In the genomic region with DNA sequence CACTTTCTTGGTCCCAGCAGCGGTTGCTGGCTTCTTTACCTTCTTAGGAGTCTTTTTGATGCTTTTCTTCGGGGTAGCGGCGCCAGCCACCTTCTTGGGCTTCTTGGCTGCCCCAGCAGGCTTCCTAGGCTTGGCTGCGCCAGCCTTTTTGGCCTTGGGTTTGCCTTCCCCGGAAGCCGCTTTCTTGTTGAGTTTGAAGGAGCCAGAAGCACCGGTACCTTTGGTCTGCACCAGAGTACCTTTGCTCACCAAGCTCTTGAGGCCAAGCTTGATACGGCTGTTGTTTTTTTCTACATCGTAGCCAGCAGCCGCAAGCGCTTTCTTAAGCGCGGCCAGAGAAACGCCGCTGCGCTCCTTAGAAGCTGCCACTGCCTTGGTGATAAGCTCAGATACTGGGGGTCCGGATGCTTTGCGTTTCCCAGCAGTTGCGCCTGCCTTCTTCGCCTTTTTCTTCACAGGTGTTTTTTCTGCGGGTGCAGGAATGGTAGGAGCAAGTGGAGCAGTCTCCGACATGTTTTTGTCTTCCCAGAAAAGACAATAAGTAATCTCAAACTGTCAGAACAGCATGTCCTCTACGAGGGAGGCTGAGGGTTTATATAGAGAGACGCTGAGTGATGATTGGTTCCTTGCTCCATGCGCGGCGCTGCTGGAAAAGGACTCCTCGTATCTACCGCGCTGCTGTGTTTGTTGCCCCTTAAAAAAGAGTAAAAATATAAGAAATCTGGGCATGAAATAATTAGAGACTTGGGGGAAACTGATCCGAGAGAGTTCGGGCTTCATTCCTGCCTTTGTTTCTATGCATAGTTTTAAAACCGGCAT, we compare ENCODE assay signal across 8 cellular contexts.
A peak's percentile ranks its signal among the peaks of the same experiment; 100 is the strongest.
DNase-seq lines count a peak whose midpoint lies in the region; ATAC-seq, FAIRE-seq and TF ChIP-seq lines count a peak whose summit lies in the region.

No MANE protein-coding gene starts in this region.

- ATAC-seq in GM21737 (IDR thresholded peaks at IDR 0.05; ENCODE audit: unreplicated experiment): peak; percentile 48

- DNase-seq in Karpas-422 (peak; percentile 87), brain microvascular endothelial cell (peak; percentile 75), iris pigment epithelial cell (ENCODE audit: low read depth) (peak; percentile 90), NCI-H2107 treated with DMSO at 0.1 percent for 48 hours (lab: John Stamatoyannopoulos, UW; ENCODE audit: unreplicated experiment) (no peak)
- peak; percentile 75 for DNase-seq in stimulated activated CD4-positive, alpha-beta T cell treated with anti-CD3 and anti-CD28 coated beads, Interleukin-15, amount 100 ng/mL, for 24 hours

- H3K27me3 ChIP-seq in Karpas-422 (ENCODE audit: low read length) (no peaks in the 10 kb centered on the region), brain microvascular endothelial cell (replicated peaks) (no peaks in the 10 kb centered on the region)

- no peaks in the 10 kb centered on the region for H3K27me3 Mint-ChIP-seq in T-helper 1 cell treated with Interleukin-12 subunit alpha and Interleukin-12 subunit beta and Interleukin-4 antibody, amounts not matched to agents 30 μg/mL and 1 μg/mL, for 36 hours (ENCODE audit: low read depth)

- FAIRE-seq in G401.6 (lab: Jason Lieb, UNC): peak; percentile 90

- in situ Hi-C loops in brain microvascular endothelial cell (cut with HindIII; ENCODE audit: low pct_ligation_motif_present, low sequenced_read_pairs): no loop called here

- peak overlapping the region; percentile 81 for H2AFZ ChIP-seq in Karpas-422 (ENCODE audit: low read length)

- H3K27ac Mint-ChIP-seq in T-helper 1 cell treated with Interleukin-12 subunit alpha and Interleukin-12 subunit beta and Interleukin-4 antibody, amounts not matched to agents 30 μg/mL and 1 μg/mL, for 36 hours: peak overlapping the region; percentile 99

- peaks cover 7% of the 10 kb centered on the region for H3K36me3 Mint-ChIP-seq in T-helper 1 cell treated with Interleukin-12 subunit alpha and Interleukin-12 subunit beta and Interleukin-4 antibody, amounts not matched to agents 30 μg/mL and 1 μg/mL, for 36 hours (ENCODE audit: low read depth)

- no peaks in the 10 kb centered on the region for H3K36me3 ChIP-seq in Karpas-422 (ENCODE audit: insufficient read depth, low read length)
- H3K36me3 ChIP-seq in brain microvascular endothelial cell (replicated peaks): no peaks in the 10 kb centered on the region

- peak overlapping the region; percentile 98 for H3K4me2 ChIP-seq in Karpas-422 (ENCODE audit: low read depth, low read length, poor library complexity, severe bottlenecking)

- H4K20me1 ChIP-seq in Karpas-422 (ENCODE audit: insufficient read depth, low read depth, low read length): no peaks in the 10 kb centered on the region

- no peaks in the 10 kb centered on the region for H3K9me3 Mint-ChIP-seq in T-helper 1 cell treated with Interleukin-12 subunit alpha and Interleukin-12 subunit beta and Interleukin-4 antibody, amounts not matched to agents 30 μg/mL and 1 μg/mL, for 36 hours

- no peaks in the 10 kb centered on the region for H3K9me2 ChIP-seq in Karpas-422 (replicated peaks; ENCODE audit: insufficient read depth, low read length)

- H3K4me1 ChIP-seq in Karpas-422 (ENCODE audit: low read length): peaks cover 24% of the 10 kb centered on the region

- no peaks in the 10 kb centered on the region for H3K79me2 ChIP-seq in Karpas-422 (ENCODE audit: low read length)

- H3K4me3 Mint-ChIP-seq in T-helper 1 cell treated with Interleukin-12 subunit alpha and Interleukin-12 subunit beta and Interleukin-4 antibody, amounts not matched to agents 30 μg/mL and 1 μg/mL, for 36 hours: peak overlapping the region; percentile 84

- H3K9me3 ChIP-seq in Karpas-422 (ENCODE audit: low read length): no peaks in the 10 kb centered on the region

- peaks cover 45% of the 10 kb centered on the region for H3K4me1 Mint-ChIP-seq in T-helper 1 cell treated with Interleukin-12 subunit alpha and Interleukin-12 subunit beta and Interleukin-4 antibody, amounts not matched to agents 30 μg/mL and 1 μg/mL, for 36 hours (ENCODE audit: low read depth)

- H3K27ac ChIP-seq in Karpas-422 (ENCODE audit: low read length): peak overlapping the region; percentile 47
- peak overlapping the region; percentile 47 for H3K27ac ChIP-seq in brain microvascular endothelial cell

- no peak for TF ChIP-seq CTCF in brain microvascular endothelial cell (IDR thresholded peaks at IDR 0.05; ENCODE audit: low read depth, low read length, missing control alignments)

- H3K9ac ChIP-seq in Karpas-422 (ENCODE audit: low read length): peak overlapping the region; percentile 78

- H3K4me3 ChIP-seq in Karpas-422 (ENCODE audit: low read length) (peak overlapping the region; percentile 69), brain microvascular endothelial cell (ENCODE audit: low read depth, low read length) (peak overlapping the region; percentile 59)
